In the genomic region with DNA sequence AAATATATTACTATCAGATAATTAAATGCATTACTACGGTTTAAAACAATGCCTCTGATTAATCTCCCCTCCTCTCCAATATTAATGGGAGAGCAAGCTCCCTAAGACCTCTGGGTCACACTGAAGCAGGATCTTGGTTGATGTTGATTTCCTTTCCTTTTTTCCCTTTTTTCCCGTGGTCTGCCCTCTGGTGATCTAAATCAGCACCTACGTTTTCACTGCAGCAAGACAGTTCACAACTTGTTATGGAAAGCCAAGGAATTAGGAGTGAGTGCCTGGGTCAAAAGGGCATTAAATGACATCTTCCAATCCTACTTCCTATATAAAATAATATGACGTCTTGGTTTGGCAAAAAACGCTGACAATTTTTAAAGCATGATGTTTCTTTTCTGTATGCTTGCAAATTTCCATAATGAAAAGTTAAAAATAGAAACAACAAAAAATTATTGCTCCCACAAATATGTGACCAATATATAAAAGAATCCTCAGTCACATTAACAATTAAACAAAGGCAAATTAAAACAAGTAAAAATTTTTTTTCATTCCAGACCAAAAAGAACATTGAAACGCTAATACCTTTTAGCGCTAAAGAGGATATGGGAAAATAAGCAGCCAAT, we compare ENCODE assay signal across 8 cellular contexts. TPM values are rescaled to one million over a fixed set of nuclear protein-coding genes. Genes with fewer than 3 reads are reported as not detected.
DNase-seq lines count a peak whose midpoint lies in the region; ATAC-seq and TF ChIP-seq lines count a peak whose summit lies in the region.

No MANE protein-coding gene starts in this region.

- no peak overlapping the region for H3K27ac ChIP-seq in H9 (ENCODE audit: insufficient read length, low read depth, low read length)
- H3K27ac ChIP-seq in PC-3 (ENCODE audit: low read length), result no peak overlapping the region
- no peak overlapping the region for H3K27ac ChIP-seq in foreskin keratinocyte

- no CpG with 5 or more reads among the region's 7 CpGs for WGBS in H9 (ENCODE audit: extremely low coverage, insufficient read length, low lambda C conversion rate)

- BruUV-seq in PC-3 (replicated peaks; lab: Mats Ljungman, UMichigan), result no TSS peak

- H4K20me1 ChIP-seq in H9 (ENCODE audit: control insufficient read depth, insufficient read depth, insufficient read length), result no peaks in the 10 kb centered on the region
- no peaks in the 10 kb centered on the region for H4K20me1 ChIP-seq in PC-3 (ENCODE audit: low read length)

- H2AFZ ChIP-seq in H9 (ENCODE audit: low read length) (no peak overlapping the region), PC-3 (ENCODE audit: low read length) (no peak overlapping the region)

- H3K36me3 ChIP-seq in PC-3 (ENCODE audit: low read depth, low read length), result no peaks in the 10 kb centered on the region

- H4K91ac ChIP-seq in H9 (ENCODE audit: insufficient read length, low read depth, low read length), result no peak overlapping the region

- H3K9ac ChIP-seq in H9 (ENCODE audit: extremely low read depth, insufficient read length, low read length), result no peak overlapping the region
- H3K9ac ChIP-seq in PC-3 (ENCODE audit: low read length), result no peak overlapping the region

- no peak overlapping the region for H4K5ac ChIP-seq in H9 (ENCODE audit: insufficient read length, low read depth, low read length)

- H3K27ac Mint-ChIP-seq in H9, result peak overlapping the region in 1 of 3 experiments; percentile 70; a peak in 1 of 7 replicates
- no peak overlapping the region for H3K27ac Mint-ChIP-seq in effector memory CD8-positive, alpha-beta T cell
- no peak overlapping the region for H3K27ac Mint-ChIP-seq in activated CD4-positive, alpha-beta memory T cell treated with anti-CD3 and anti-CD28 coated beads for 36 hours

- no peaks in the 10 kb centered on the region for H3K79me1 ChIP-seq in H9 (ENCODE audit: insufficient read depth, low read depth, low read length, poor library complexity, severe bottlenecking)

- H3K27me3 ChIP-seq in H9 (ENCODE audit: insufficient read depth, low read length) (no peaks in the 10 kb centered on the region), PC-3 (ENCODE audit: low read length) (no peaks in the 10 kb centered on the region), foreskin keratinocyte (no peaks in the 10 kb centered on the region)

- 0 out of 4 replicates have a peak, but pooled peaks cover 0 to 2% of the 10 kb centered on the region in 2 experiments for H3K4me1 Mint-ChIP-seq in H9
- H3K4me1 Mint-ChIP-seq in effector memory CD8-positive, alpha-beta T cell (ENCODE audit: low read depth in 2 of 2), result no peaks in the 10 kb centered on the region
- no peaks in the 10 kb centered on the region for H3K4me1 Mint-ChIP-seq in activated CD4-positive, alpha-beta memory T cell treated with anti-CD3 and anti-CD28 coated beads for 36 hours (ENCODE audit: low read depth)

- no peak overlapping the region for H3K4me3 ChIP-seq in PC-3 (ENCODE audit: low read length)

- TF ChIP-seq CTCF in H9 (conservative IDR thresholded peaks at IDR 0.05) (peak; percentile 73), PC-3 (conservative IDR thresholded peaks at IDR 0.05; ENCODE audit: low read depth, low read length) (peak; percentile 70), foreskin keratinocyte (conservative IDR thresholded peaks at IDR 0.05) (peak; percentile 67)

- peak; percentile 61 for DNase-seq in A172 (ENCODE audit: low spot score)
- DNase-seq in H9, result peak; percentile 50
- DNase-seq in PC-3, result peak; percentile 73
- DNase-seq in foreskin keratinocyte, result peak in 1 of 2 donors; percentile 58
- DNase-seq in effector memory CD8-positive, alpha-beta T cell, result no peak
- no peak for DNase-seq in activated naive CD4-positive, alpha-beta T cell treated with anti-CD3 and anti-CD28 coated beads, Interleukin-2, amount 50 U/mL, for 16 hours
- no peak for DNase-seq in activated CD4-positive, alpha-beta memory T cell treated with anti-CD3 and anti-CD28 coated beads for 36 hours

- no peak overlapping the region for H2BK120ac ChIP-seq in H9 (ENCODE audit: low read depth, low read length, poor library complexity, severe bottlenecking)

- no peaks in the 10 kb centered on the region for H3K23me2 ChIP-seq in H9 (ENCODE audit: insufficient read length, low read depth, low read length, poor library complexity, severe bottlenecking)

- intact Hi-C loops in PC-3 (cut with micrococcal nuclease), result loop anchor here (5.0 to 10.0 kb wide), 4 partner anchors 79 to 609 kb away; a partner anchor contains a TSS
- intact Hi-C loops in activated CD4-positive, alpha-beta memory T cell treated with anti-CD3 and anti-CD28 coated beads for 36 hours (cut with micrococcal nuclease), result no loop called here

- H3K79me2 ChIP-seq in H9 (ENCODE audit: insufficient read depth, low read length) (no peaks in the 10 kb centered on the region), PC-3 (ENCODE audit: low read length) (no peaks in the 10 kb centered on the region)

- H3K14ac ChIP-seq in H9 (ENCODE audit: insufficient read depth, low read length), result no peak overlapping the region

- H3K4me3 Mint-ChIP-seq in H9, result no peak overlapping the region
- H3K4me3 Mint-ChIP-seq in effector memory CD8-positive, alpha-beta T cell, result no peak overlapping the region
- no peak overlapping the region for H3K4me3 Mint-ChIP-seq in activated CD4-positive, alpha-beta memory T cell treated with anti-CD3 and anti-CD28 coated beads for 36 hours

- no peak overlapping the region for H3T11ph ChIP-seq in H9 (ENCODE audit: low read length)

- no peak overlapping the region for H2BK5ac ChIP-seq in H9 (ENCODE audit: insufficient read length, low read length)

- no peak overlapping the region for H2BK15ac ChIP-seq in H9 (ENCODE audit: low read depth, low read length)

- no peak overlapping the region for H3K23ac ChIP-seq in H9 (ENCODE audit: insufficient read length, low read depth, low read length)

- POLR2A ChIA-PET in PC-3 (lab: Charles Lee; ENCODE audit: unreplicated experiment), result no interaction called here
- POLR2A ChIA-PET in activated CD4-positive, alpha-beta memory T cell treated with anti-CD3 and anti-CD28 coated beads for 36 hours (lab: Charles Lee), result no interaction called here

- peak; percentile 84 for ATAC-seq in PC-3
- peak; percentile 80 for ATAC-seq in foreskin keratinocyte
- no peak for ATAC-seq in effector memory CD8-positive, alpha-beta T cell (replicated peaks)
- ATAC-seq in HG02610 (IDR thresholded peaks at IDR 0.05; ENCODE audit: unreplicated experiment), result no peak

- peaks cover 3% of the 10 kb centered on the region for H3F3A ChIP-seq in PC-3 (ENCODE audit: low read length, unreplicated experiment)

- no peak overlapping the region for H3K4ac ChIP-seq in H9 (ENCODE audit: low read depth, low read length)

- no peak overlapping the region for H2BK20ac ChIP-seq in H9 (ENCODE audit: low read depth, low read length, poor library complexity, severe bottlenecking)

- no peaks in the 10 kb centered on the region for H3K27me3 Mint-ChIP-seq in H9 (ENCODE audit: low read depth)
- no peaks in the 10 kb centered on the region for H3K27me3 Mint-ChIP-seq in effector memory CD8-positive, alpha-beta T cell
- H3K27me3 Mint-ChIP-seq in activated CD4-positive, alpha-beta memory T cell treated with anti-CD3 and anti-CD28 coated beads for 36 hours, result no peaks in the 10 kb centered on the region

- CTCF ChIA-PET in PC-3 (lab: Charles Lee), result no interaction called here
- CTCF ChIA-PET in activated CD4-positive, alpha-beta memory T cell treated with anti-CD3 and anti-CD28 coated beads for 36 hours (lab: Charles Lee), result no interaction called here

- H3K9me2 ChIP-seq in PC-3 (replicated peaks; ENCODE audit: low read length), result no peaks in the 10 kb centered on the region

- H3K9me3 ChIP-seq in H9 (ENCODE audit: control insufficient read depth, low read depth, low read length) (no peaks in the 10 kb centered on the region), PC-3 (ENCODE audit: low read length) (no peaks in the 10 kb centered on the region)

- H3K56ac ChIP-seq in H9 (ENCODE audit: insufficient read length, low read depth, low read length), result no peak overlapping the region

- no peaks in the 10 kb centered on the region for H3K36me3 Mint-ChIP-seq in H9 (ENCODE audit: insufficient read depth in 1 of 3, low read depth in 3 of 3)
- H3K36me3 Mint-ChIP-seq in effector memory CD8-positive, alpha-beta T cell (ENCODE audit: insufficient read depth), result no peaks in the 10 kb centered on the region
- H3K36me3 Mint-ChIP-seq in activated CD4-positive, alpha-beta memory T cell treated with anti-CD3 and anti-CD28 coated beads for 36 hours, result no peaks in the 10 kb centered on the region

- no peak overlapping the region for H2BK12ac ChIP-seq in H9 (ENCODE audit: insufficient read length, low read depth, low read length)

- no peak overlapping the region for H4K8ac ChIP-seq in H9 (replicated peaks; ENCODE audit: insufficient read length, low read depth, low read length)

- H3K9me3 Mint-ChIP-seq in H9, result no peaks in the 10 kb centered on the region
- H3K9me3 Mint-ChIP-seq in effector memory CD8-positive, alpha-beta T cell, result no peaks in the 10 kb centered on the region
- no peaks in the 10 kb centered on the region for H3K9me3 Mint-ChIP-seq in activated CD4-positive, alpha-beta memory T cell treated with anti-CD3 and anti-CD28 coated beads for 36 hours

- H3K4me1 ChIP-seq in H9 (ENCODE audit: insufficient read depth, low read length) (no peaks in the 10 kb centered on the region), PC-3 (ENCODE audit: insufficient read depth, low read length) (no peaks in the 10 kb centered on the region), foreskin keratinocyte (peaks cover 8% of the 10 kb centered on the region)

- H3K18ac ChIP-seq in H9 (ENCODE audit: insufficient read length, low read depth, low read length), result no peak overlapping the region

- H3K4me2 ChIP-seq in H9 (ENCODE audit: insufficient read depth, insufficient read length, low read length) (no peak overlapping the region), PC-3 (ENCODE audit: low read length) (no peak overlapping the region)

- no peak overlapping the region for H2AK5ac ChIP-seq in H9 (ENCODE audit: insufficient read length, low read length)

RNA-seq across cellular contexts. Expression of a gene that starts 7.9 kb away (rescaled TPM):
- total RNA-seq in A172 (2014; rRNA removed; shearing (Covaris generic)), result 64.9 and 81.7 TPM in 2 replicates
- total RNA-seq in H9 (2021) (17.1 and 20.8 TPM in 2 replicates), PC-3 (2014; rRNA removed) (12.7 and 16.9 TPM in 2 replicates), foreskin keratinocyte (26.9 and 27.8 TPM in 2 replicates)
- polyA plus RNA-seq in foreskin keratinocyte, result 27.6 and 33.0 TPM in 2 replicates
- total RNA-seq in activated CD4-positive, alpha-beta memory T cell treated with anti-CD3 and anti-CD28 coated beads for 36 hours, result 10 to 100 TPM; 37.0 to 37.2 TPM

Comparison
In these comparisons a context has a peak if more than half of its experiments do, and no peak if none do; other contexts are left out.
1. DNase-seq: peak in A172 (single experiment), H9 (single experiment) and PC-3 (single experiment); none in effector memory CD8-positive, alpha-beta T cell (0 of 3), activated naive CD4-positive, alpha-beta T cell treated with anti-CD3 and anti-CD28 coated beads, Interleukin-2, amount 50 U/mL, for 16 hours (single experiment) and activated CD4-positive, alpha-beta memory T cell treated with anti-CD3 and anti-CD28 coated beads for 36 hours (single experiment).
2. ATAC-seq: peak in PC-3 (single experiment) and foreskin keratinocyte (single experiment); none in effector memory CD8-positive, alpha-beta T cell (single experiment) and HG02610 (single experiment).
3. Peak in every context shown above with its lines, with median percentiles within 50 percentile points of each other: CTCF ChIP-seq.